In the genomic region with DNA sequence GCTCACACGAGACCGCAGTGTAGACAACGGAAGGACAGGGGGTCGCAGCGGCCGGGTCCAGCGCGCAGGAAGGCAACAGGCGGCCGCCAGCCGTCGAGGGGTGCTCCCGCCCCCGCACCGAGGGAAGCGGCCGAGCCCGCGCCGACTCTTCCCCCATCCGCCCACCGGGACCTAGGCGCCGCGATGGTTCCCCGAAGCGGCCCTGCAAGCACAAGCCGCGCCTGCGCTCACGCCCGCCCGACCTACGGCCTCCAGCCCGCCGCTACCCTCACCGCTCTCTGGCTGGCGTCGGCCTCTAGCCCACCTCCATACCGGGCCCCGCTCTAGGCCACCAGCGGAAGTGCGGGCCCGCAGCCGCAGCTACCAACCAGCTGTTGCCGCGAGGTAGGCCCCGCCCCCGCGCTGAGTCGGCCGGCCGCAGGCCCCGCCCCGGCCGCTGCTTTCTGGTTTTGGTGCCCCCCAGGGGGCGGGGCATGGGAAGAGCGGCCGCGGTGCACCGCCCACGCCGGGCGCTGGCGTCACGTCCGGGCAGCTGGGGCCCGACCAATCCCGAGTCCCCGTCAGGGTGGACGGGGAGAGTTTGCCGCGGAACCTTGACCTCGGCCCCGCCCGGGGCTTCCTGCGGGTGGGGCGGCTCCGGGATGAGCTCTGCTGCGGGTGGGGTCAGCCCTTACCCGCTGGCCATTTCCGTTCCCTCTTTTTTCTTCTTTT, we compare ENCODE assay signal across 1 cellular context.
TF ChIP-seq lines count a peak whose summit lies in the region.

A gene with protein sequence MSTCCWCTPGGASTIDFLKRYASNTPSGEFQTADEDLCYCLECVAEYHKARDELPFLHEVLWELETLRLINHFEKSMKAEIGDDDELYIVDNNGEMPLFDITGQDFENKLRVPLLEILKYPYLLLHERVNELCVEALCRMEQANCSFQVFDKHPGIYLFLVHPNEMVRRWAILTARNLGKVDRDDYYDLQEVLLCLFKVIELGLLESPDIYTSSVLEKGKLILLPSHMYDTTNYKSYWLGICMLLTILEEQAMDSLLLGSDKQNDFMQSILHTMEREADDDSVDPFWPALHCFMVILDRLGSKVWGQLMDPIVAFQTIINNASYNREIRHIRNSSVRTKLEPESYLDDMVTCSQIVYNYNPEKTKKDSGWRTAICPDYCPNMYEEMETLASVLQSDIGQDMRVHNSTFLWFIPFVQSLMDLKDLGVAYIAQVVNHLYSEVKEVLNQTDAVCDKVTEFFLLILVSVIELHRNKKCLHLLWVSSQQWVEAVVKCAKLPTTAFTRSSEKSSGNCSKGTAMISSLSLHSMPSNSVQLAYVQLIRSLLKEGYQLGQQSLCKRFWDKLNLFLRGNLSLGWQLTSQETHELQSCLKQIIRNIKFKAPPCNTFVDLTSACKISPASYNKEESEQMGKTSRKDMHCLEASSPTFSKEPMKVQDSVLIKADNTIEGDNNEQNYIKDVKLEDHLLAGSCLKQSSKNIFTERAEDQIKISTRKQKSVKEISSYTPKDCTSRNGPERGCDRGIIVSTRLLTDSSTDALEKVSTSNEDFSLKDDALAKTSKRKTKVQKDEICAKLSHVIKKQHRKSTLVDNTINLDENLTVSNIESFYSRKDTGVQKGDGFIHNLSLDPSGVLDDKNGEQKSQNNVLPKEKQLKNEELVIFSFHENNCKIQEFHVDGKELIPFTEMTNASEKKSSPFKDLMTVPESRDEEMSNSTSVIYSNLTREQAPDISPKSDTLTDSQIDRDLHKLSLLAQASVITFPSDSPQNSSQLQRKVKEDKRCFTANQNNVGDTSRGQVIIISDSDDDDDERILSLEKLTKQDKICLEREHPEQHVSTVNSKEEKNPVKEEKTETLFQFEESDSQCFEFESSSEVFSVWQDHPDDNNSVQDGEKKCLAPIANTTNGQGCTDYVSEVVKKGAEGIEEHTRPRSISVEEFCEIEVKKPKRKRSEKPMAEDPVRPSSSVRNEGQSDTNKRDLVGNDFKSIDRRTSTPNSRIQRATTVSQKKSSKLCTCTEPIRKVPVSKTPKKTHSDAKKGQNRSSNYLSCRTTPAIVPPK (N-terminal part only) (minus strand): TSS at position 342 of the 711 bp plus-strand sequence. CDS start 5,558 bp downstream, outside the sequence.

TF ChIP-seq in K562, 482 proteins besides CTCF, POLR2A, EP300 and RAD21 (continued from another document and continues in another):
- TF ChIP-seq ZNF408 (CRISPR knock-in tag; IDR thresholded peaks at IDR 0.05; ENCODE audit: low read depth) = no peak
- TF ChIP-seq PTRF (tag; IDR thresholded peaks at IDR 0.05) = no peak
- TF ChIP-seq, protein P1, sequence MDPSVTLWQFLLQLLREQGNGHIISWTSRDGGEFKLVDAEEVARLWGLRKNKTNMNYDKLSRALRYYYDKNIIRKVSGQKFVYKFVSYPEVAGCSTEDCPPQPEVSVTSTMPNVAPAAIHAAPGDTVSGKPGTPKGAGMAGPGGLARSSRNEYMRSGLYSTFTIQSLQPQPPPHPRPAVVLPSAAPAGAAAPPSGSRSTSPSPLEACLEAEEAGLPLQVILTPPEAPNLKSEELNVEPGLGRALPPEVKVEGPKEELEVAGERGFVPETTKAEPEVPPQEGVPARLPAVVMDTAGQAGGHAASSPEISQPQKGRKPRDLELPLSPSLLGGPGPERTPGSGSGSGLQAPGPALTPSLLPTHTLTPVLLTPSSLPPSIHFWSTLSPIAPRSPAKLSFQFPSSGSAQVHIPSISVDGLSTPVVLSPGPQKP (CRISPR knock-in tag; IDR thresholded peaks at IDR 0.05) = no peak
- TF ChIP-seq ZNF354B (CRISPR knock-in tag; IDR thresholded peaks at IDR 0.05) = no peak
- TF ChIP-seq CXXC5 (CRISPR knock-in tag; IDR thresholded peaks at IDR 0.05) = peak; percentile 88
- TF ChIP-seq CC2D1A (IDR thresholded peaks at IDR 0.05) = no peak
- no peak for TF ChIP-seq NCOR1 (IDR thresholded peaks at IDR 0.05)
- TF ChIP-seq ZNF707 (CRISPR knock-in tag; conservative IDR thresholded peaks at IDR 0.05) = no peak
- TF ChIP-seq, protein P2, sequence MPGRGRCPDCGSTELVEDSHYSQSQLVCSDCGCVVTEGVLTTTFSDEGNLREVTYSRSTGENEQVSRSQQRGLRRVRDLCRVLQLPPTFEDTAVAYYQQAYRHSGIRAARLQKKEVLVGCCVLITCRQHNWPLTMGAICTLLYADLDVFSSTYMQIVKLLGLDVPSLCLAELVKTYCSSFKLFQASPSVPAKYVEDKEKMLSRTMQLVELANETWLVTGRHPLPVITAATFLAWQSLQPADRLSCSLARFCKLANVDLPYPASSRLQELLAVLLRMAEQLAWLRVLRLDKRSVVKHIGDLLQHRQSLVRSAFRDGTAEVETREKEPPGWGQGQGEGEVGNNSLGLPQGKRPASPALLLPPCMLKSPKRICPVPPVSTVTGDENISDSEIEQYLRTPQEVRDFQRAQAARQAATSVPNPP (IDR thresholded peaks at IDR 0.05; ENCODE audit: borderline replicate concordance, insufficient read depth, insufficient read length) = no peak
- TF ChIP-seq ZNF253 (CRISPR knock-in tag; conservative IDR thresholded peaks at IDR 0.05) = no peak
- TF ChIP-seq, protein P3, sequence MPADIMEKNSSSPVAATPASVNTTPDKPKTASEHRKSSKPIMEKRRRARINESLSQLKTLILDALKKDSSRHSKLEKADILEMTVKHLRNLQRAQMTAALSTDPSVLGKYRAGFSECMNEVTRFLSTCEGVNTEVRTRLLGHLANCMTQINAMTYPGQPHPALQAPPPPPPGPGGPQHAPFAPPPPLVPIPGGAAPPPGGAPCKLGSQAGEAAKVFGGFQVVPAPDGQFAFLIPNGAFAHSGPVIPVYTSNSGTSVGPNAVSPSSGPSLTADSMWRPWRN (IDR thresholded peaks at IDR 0.05; ENCODE audit: low read depth) = no peak
- no peak for TF ChIP-seq MAFG (tag; conservative IDR thresholded peaks at IDR 0.05)
- 0 out of 2 replicates have a peak, but pooled peaks have one; percentile 6 for TF ChIP-seq SMARCE1 (IDR thresholded peaks at IDR 0.05)
- 0 out of 2 replicates have a peak, but pooled peaks have one; percentile 25 for TF ChIP-seq SAFB (IDR thresholded peaks at IDR 0.05; ENCODE audit: borderline replicate concordance, low read depth, low read length)
- peak; percentile 79 for TF ChIP-seq TAF1 (IDR thresholded peaks at IDR 0.05; ENCODE audit: control insufficient read depth, extremely low read depth, insufficient read depth, low read length, severe bottlenecking)
- TF ChIP-seq ZNF165 (CRISPR knock-in tag; IDR thresholded peaks at IDR 0.05; ENCODE audit: borderline replicate concordance) = no peak
- TF ChIP-seq, protein P4, sequence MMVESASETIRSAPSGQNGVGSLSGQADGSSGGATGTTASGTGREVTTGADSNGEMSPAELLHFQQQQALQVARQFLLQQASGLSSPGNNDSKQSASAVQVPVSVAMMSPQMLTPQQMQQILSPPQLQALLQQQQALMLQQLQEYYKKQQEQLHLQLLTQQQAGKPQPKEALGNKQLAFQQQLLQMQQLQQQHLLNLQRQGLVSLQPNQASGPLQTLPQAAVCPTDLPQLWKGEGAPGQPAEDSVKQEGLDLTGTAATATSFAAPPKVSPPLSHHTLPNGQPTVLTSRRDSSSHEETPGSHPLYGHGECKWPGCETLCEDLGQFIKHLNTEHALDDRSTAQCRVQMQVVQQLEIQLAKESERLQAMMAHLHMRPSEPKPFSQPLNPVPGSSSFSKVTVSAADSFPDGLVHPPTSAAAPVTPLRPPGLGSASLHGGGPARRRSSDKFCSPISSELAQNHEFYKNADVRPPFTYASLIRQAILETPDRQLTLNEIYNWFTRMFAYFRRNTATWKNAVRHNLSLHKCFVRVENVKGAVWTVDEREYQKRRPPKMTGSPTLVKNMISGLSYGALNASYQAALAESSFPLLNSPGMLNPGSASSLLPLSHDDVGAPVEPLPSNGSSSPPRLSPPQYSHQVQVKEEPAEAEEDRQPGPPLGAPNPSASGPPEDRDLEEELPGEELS (CRISPR knock-in tag; IDR thresholded peaks at IDR 0.05; ENCODE audit: borderline replicate concordance) = 0 out of 2 replicates have a peak, but pooled peaks have one; percentile 35
- TF ChIP-seq KLF13 (tag; IDR thresholded peaks at IDR 0.05; ENCODE audit: borderline replicate concordance, low read depth) = no peak
- TF ChIP-seq, protein P5, sequence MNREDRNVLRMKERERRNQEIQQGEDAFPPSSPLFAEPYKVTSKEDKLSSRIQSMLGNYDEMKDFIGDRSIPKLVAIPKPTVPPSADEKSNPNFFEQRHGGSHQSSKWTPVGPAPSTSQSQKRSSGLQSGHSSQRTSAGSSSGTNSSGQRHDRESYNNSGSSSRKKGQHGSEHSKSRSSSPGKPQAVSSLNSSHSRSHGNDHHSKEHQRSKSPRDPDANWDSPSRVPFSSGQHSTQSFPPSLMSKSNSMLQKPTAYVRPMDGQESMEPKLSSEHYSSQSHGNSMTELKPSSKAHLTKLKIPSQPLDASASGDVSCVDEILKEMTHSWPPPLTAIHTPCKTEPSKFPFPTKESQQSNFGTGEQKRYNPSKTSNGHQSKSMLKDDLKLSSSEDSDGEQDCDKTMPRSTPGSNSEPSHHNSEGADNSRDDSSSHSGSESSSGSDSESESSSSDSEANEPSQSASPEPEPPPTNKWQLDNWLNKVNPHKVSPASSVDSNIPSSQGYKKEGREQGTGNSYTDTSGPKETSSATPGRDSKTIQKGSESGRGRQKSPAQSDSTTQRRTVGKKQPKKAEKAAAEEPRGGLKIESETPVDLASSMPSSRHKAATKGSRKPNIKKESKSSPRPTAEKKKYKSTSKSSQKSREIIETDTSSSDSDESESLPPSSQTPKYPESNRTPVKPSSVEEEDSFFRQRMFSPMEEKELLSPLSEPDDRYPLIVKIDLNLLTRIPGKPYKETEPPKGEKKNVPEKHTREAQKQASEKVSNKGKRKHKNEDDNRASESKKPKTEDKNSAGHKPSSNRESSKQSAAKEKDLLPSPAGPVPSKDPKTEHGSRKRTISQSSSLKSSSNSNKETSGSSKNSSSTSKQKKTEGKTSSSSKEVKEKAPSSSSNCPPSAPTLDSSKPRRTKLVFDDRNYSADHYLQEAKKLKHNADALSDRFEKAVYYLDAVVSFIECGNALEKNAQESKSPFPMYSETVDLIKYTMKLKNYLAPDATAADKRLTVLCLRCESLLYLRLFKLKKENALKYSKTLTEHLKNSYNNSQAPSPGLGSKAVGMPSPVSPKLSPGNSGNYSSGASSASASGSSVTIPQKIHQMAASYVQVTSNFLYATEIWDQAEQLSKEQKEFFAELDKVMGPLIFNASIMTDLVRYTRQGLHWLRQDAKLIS (CRISPR knock-in tag; IDR thresholded peaks at IDR 0.05) = no peak
- TF ChIP-seq, protein P6, sequence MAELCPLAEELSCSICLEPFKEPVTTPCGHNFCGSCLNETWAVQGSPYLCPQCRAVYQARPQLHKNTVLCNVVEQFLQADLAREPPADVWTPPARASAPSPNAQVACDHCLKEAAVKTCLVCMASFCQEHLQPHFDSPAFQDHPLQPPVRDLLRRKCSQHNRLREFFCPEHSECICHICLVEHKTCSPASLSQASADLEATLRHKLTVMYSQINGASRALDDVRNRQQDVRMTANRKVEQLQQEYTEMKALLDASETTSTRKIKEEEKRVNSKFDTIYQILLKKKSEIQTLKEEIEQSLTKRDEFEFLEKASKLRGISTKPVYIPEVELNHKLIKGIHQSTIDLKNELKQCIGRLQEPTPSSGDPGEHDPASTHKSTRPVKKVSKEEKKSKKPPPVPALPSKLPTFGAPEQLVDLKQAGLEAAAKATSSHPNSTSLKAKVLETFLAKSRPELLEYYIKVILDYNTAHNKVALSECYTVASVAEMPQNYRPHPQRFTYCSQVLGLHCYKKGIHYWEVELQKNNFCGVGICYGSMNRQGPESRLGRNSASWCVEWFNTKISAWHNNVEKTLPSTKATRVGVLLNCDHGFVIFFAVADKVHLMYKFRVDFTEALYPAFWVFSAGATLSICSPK (IDR thresholded peaks at IDR 0.05; ENCODE audit: borderline replicate concordance) = no peak
- peak; percentile 92 for TF ChIP-seq GABPB1 (CRISPR knock-in tag; IDR thresholded peaks at IDR 0.05)
- TF ChIP-seq, protein P7, sequence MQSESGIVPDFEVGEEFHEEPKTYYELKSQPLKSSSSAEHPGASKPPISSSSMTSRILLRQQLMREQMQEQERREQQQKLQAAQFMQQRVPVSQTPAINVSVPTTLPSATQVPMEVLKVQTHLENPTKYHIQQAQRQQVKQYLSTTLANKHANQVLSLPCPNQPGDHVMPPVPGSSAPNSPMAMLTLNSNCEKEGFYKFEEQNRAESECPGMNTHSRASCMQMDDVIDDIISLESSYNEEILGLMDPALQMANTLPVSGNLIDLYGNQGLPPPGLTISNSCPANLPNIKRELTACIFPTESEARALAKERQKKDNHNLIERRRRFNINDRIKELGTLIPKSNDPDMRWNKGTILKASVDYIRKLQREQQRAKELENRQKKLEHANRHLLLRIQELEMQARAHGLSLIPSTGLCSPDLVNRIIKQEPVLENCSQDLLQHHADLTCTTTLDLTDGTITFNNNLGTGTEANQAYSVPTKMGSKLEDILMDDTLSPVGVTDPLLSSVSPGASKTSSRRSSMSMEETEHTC (IDR thresholded peaks at IDR 0.05) = no peak
- TF ChIP-seq PTBP1 (IDR thresholded peaks at IDR 0.05; ENCODE audit: low read depth, low read length) = no peak
- TF ChIP-seq ELF4 (CRISPR knock-in tag; IDR thresholded peaks at IDR 0.05) = no peak
- TF ChIP-seq, protein P8, sequence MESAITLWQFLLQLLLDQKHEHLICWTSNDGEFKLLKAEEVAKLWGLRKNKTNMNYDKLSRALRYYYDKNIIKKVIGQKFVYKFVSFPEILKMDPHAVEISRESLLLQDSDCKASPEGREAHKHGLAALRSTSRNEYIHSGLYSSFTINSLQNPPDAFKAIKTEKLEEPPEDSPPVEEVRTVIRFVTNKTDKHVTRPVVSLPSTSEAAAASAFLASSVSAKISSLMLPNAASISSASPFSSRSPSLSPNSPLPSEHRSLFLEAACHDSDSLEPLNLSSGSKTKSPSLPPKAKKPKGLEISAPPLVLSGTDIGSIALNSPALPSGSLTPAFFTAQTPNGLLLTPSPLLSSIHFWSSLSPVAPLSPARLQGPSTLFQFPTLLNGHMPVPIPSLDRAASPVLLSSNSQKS (CRISPR knock-in tag; IDR thresholded peaks at IDR 0.05) = no peak
- TF ChIP-seq SMAD2 (IDR thresholded peaks at IDR 0.05; ENCODE audit: low read depth, low read length) = no peak
- peak; percentile 67; the same call in 1 of the 2 replicates for TF ChIP-seq SIN3B (IDR thresholded peaks at IDR 0.05; ENCODE audit: low read depth)
- no peak for TF ChIP-seq ZNF830 (CRISPR knock-in tag; IDR thresholded peaks at IDR 0.05)
- peak; percentile 84 for TF ChIP-seq POLR2AphosphoS5 (IDR thresholded peaks at IDR 0.05; ENCODE audit: control insufficient read depth, insufficient read depth, low read depth, low read length)
- TF ChIP-seq, protein P9, sequence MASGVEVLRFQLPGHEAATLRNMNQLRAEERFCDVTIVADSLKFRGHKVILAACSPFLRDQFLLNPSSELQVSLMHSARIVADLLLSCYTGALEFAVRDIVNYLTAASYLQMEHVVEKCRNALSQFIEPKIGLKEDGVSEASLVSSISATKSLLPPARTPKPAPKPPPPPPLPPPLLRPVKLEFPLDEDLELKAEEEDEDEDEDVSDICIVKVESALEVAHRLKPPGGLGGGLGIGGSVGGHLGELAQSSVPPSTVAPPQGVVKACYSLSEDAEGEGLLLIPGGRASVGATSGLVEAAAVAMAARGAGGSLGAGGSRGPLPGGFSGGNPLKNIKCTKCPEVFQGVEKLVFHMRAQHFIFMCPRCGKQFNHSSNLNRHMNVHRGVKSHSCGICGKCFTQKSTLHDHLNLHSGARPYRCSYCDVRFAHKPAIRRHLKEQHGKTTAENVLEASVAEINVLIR (CRISPR knock-in tag; IDR thresholded peaks at IDR 0.05) = peak; percentile 81
- TF ChIP-seq MIER1 (IDR thresholded peaks at IDR 0.05; ENCODE audit: low read depth) = no peak
- TF ChIP-seq TARDBP (IDR thresholded peaks at IDR 0.05) = no peak
- no peak for TF ChIP-seq FOXK2 (conservative IDR thresholded peaks at IDR 0.05 in 1 of 2, IDR thresholded peaks at IDR 0.05 in 1 of 2; ENCODE audit: low read depth in 2 of 2)
- no peak for TF ChIP-seq BRF1 (IDR thresholded peaks at IDR 0.05; ENCODE audit: borderline replicate concordance, extremely low read depth, insufficient read length)
- TF ChIP-seq MTA2 (IDR thresholded peaks at IDR 0.05; ENCODE audit: low read depth) = no peak
- TF ChIP-seq ZNF75A (CRISPR knock-in tag; IDR thresholded peaks at IDR 0.05) = no peak
